In genomic region chr1:182842265-182842664, GRCh38 we compare ENCODE assay signal across 1 cellular context.
TF ChIP-seq lines count a peak whose summit lies in the region.

No MANE protein-coding gene starts in this region.

TF ChIP-seq in H1, 55 proteins besides CTCF, POLR2A, EP300 and RAD21:
- TF ChIP-seq CHD7 (IDR thresholded peaks at IDR 0.05; ENCODE audit: insufficient replicate concordance, low read length) (no peak), GABPA (IDR thresholded peaks at IDR 0.05; ENCODE audit: borderline replicate concordance, insufficient read depth, low read length) (no peak), SAP30 (IDR thresholded peaks at IDR 0.05; ENCODE audit: insufficient read depth, insufficient replicate concordance, low read length) (no peak), KDM5A (IDR thresholded peaks at IDR 0.05; ENCODE audit: low read length) (no peak), TAF7 (optimal IDR thresholded peaks at IDR 0.05; ENCODE audit: borderline replicate concordance, low read depth, low read length) (no peak), HDAC6 (IDR thresholded peaks at IDR 0.05; ENCODE audit: low read depth, low read length) (no peak), SIN3A (conservative IDR thresholded peaks at IDR 0.05 in 1 of 2, IDR thresholded peaks at IDR 0.05 in 1 of 2; ENCODE audit: low read depth in 1 of 2, low read length in 2 of 2) (no peak), CREB1 (IDR thresholded peaks at IDR 0.05) (no peak), BCL11A (IDR thresholded peaks at IDR 0.05; ENCODE audit: low read depth in 2 of 2, low read length in 2 of 2) (no peak), NRF1 (IDR thresholded peaks at IDR 0.05; ENCODE audit: low read depth, low read length) (no peak), KDM1A (IDR thresholded peaks at IDR 0.05; ENCODE audit: borderline replicate concordance, low read length) (no peak), CBX8 (IDR thresholded peaks at IDR 0.05; ENCODE audit: borderline replicate concordance, low read depth, low read length) (no peak), ATF2 (IDR thresholded peaks at IDR 0.05; ENCODE audit: low read length) (no peak)
